ENCODE assay signal across 10 cellular contexts in genomic region chr2:235641333-235641732, GRCh38.
DNase-seq lines count a peak whose midpoint lies in the region; ATAC-seq and TF ChIP-seq lines count a peak whose summit lies in the region.
"Had no signal": no experiment of that assay in that cellular context is flagged by ENCODE, and none has a peak within 500 bp of the region (broad histone marks: within the 10 kb centered on the region; RNA-seq: fewer than 3 reads in every experiment).

No MANE protein-coding gene starts in this region.

- POLR2A ChIA-PET in activated CD8-positive, alpha-beta T cell treated with anti-CD3 and anti-CD28 coated beads for 36 hours (lab: Charles Lee), result no interaction called here
- POLR2A ChIA-PET in activated CD8-positive, alpha-beta T cell treated with anti-CD3 and anti-CD28 coated beads, Interleukin-2, amount 10 ng/mL, durations not matched to agents 7 days and 5 days (lab: Charles Lee), result no interaction called here

- H3K27me3 Mint-ChIP-seq in activated CD8-positive, alpha-beta T cell treated with anti-CD3 and anti-CD28 coated beads for 36 hours, result peaks cover 2% of the 10 kb centered on the region
- peaks cover 2% of the 10 kb centered on the region for H3K27me3 Mint-ChIP-seq in activated CD8-positive, alpha-beta T cell treated with anti-CD3 and anti-CD28 coated beads, Interleukin-2, amount 10 ng/mL, durations not matched to agents 7 days and 5 days (ENCODE audit: low read depth)

- ATAC-seq in activated CD8-positive, alpha-beta T cell treated with anti-CD3 and anti-CD28 coated beads for 36 hours, result no peak
- ATAC-seq in activated CD8-positive, alpha-beta T cell treated with anti-CD3 and anti-CD28 coated beads, Interleukin-2, amount 10 ng/mL, durations not matched to agents 7 days and 5 days, result no peak
- peak; percentile 63 for ATAC-seq in upper lobe of right lung

- no peaks in the 10 kb centered on the region for H3K36me3 ChIP-seq in duodenal mucosa (ENCODE audit: control insufficient read depth in 1 of 2, insufficient read depth in 2 of 2, low read length in 2 of 2)
- H3K36me3 ChIP-seq in muscle layer of colon (ENCODE audit: insufficient read depth, low read length), result no peaks in the 10 kb centered on the region
- H3K36me3 ChIP-seq in upper lobe of right lung, result no peaks in the 10 kb centered on the region
- no peaks in the 10 kb centered on the region for H3K36me3 ChIP-seq in BE2C
- H3K36me3 ChIP-seq: adrenal gland had no signal

- no peak overlapping the region for H3K27ac Mint-ChIP-seq in activated CD8-positive, alpha-beta T cell treated with anti-CD3 and anti-CD28 coated beads for 36 hours
- no peak overlapping the region for H3K27ac Mint-ChIP-seq in activated CD8-positive, alpha-beta T cell treated with anti-CD3 and anti-CD28 coated beads, Interleukin-2, amount 10 ng/mL, durations not matched to agents 7 days and 5 days

- H3K36me3 Mint-ChIP-seq in activated CD8-positive, alpha-beta T cell treated with anti-CD3 and anti-CD28 coated beads for 36 hours (ENCODE audit: low read depth), result no peaks in the 10 kb centered on the region
- no peaks in the 10 kb centered on the region for H3K36me3 Mint-ChIP-seq in activated CD8-positive, alpha-beta T cell treated with anti-CD3 and anti-CD28 coated beads, Interleukin-2, amount 10 ng/mL, durations not matched to agents 7 days and 5 days (ENCODE audit: low read depth)

- DNase-seq in activated CD8-positive, alpha-beta T cell treated with anti-CD3 and anti-CD28 coated beads for 36 hours, result peak; percentile 26
- DNase-seq in activated CD8-positive, alpha-beta T cell treated with anti-CD3 and anti-CD28 coated beads, Interleukin-2, amount 10 ng/mL, durations not matched to agents 7 days and 5 days, result no peak
- DNase-seq in upper lobe of right lung (no peak), BE2C (no peak), SIG-M5 treated with dmso at 0.1 percent for 504 hours (lab: John Stamatoyannopoulos, UW; ENCODE audit: unreplicated experiment) (no peak), DMS79 (lab: John Stamatoyannopoulos, UW) (no peak)
- DNase-seq: T-helper 2 cell had no signal

- H3K4me3 ChIP-seq in duodenal mucosa (ENCODE audit: low read depth in 1 of 2, low read length in 2 of 2) (no peak overlapping the region), muscle layer of colon (ENCODE audit: low read depth in 1 of 2, low read length in 2 of 2) (peak overlapping the region; percentile 17 to 22), upper lobe of right lung (no peak overlapping the region), BE2C (ENCODE audit: low read depth, low read length) (no peak overlapping the region)
- H3K4me3 ChIP-seq: adrenal gland had no signal

- peaks cover 37 to 53% of the 10 kb centered on the region in 2 donors for H3K4me1 ChIP-seq in duodenal mucosa (ENCODE audit: control insufficient read depth in 1 of 2, insufficient read depth in 2 of 2, low read length in 2 of 2)
- peaks cover 58% of the 10 kb centered on the region for H3K4me1 ChIP-seq in muscle layer of colon (ENCODE audit: insufficient read depth, low read length)
- H3K4me1 ChIP-seq in upper lobe of right lung, result peaks cover 33% of the 10 kb centered on the region
- peaks cover 40% of the 10 kb centered on the region for H3K4me1 ChIP-seq in BE2C

- no peak overlapping the region for H3K4me3 Mint-ChIP-seq in activated CD8-positive, alpha-beta T cell treated with anti-CD3 and anti-CD28 coated beads for 36 hours
- no peak overlapping the region for H3K4me3 Mint-ChIP-seq in activated CD8-positive, alpha-beta T cell treated with anti-CD3 and anti-CD28 coated beads, Interleukin-2, amount 10 ng/mL, durations not matched to agents 7 days and 5 days

- H3K4me1 Mint-ChIP-seq in activated CD8-positive, alpha-beta T cell treated with anti-CD3 and anti-CD28 coated beads for 36 hours (ENCODE audit: low read depth), result no peaks in the 10 kb centered on the region
- no peaks in the 10 kb centered on the region for H3K4me1 Mint-ChIP-seq in activated CD8-positive, alpha-beta T cell treated with anti-CD3 and anti-CD28 coated beads, Interleukin-2, amount 10 ng/mL, durations not matched to agents 7 days and 5 days (ENCODE audit: low read depth)

- H3K27ac ChIP-seq in duodenal mucosa (ENCODE audit: low read depth, low read length) (peak overlapping the region; percentile 5), muscle layer of colon (ENCODE audit: low read depth, low read length) (peak overlapping the region; percentile 90), upper lobe of right lung (no peak overlapping the region)

- intact Hi-C loops in activated CD8-positive, alpha-beta T cell treated with anti-CD3 and anti-CD28 coated beads for 36 hours (cut with micrococcal nuclease), result no loop called here
- intact Hi-C loops in upper lobe of right lung (cut with DNase I), result no loop called here

- H3K9ac ChIP-seq in duodenal mucosa (ENCODE audit: low read depth in 1 of 2, low read length in 2 of 2) (no peak overlapping the region), muscle layer of colon (ENCODE audit: low read length) (peak overlapping the region; percentile 88)

- CTCF ChIA-PET in activated CD8-positive, alpha-beta T cell treated with anti-CD3 and anti-CD28 coated beads for 36 hours (lab: Charles Lee), result no interaction called here
- CTCF ChIA-PET in activated CD8-positive, alpha-beta T cell treated with anti-CD3 and anti-CD28 coated beads, Interleukin-2, amount 10 ng/mL, durations not matched to agents 7 days and 5 days (lab: Charles Lee), result no interaction called here

- TF ChIP-seq CTCF in activated CD8-positive, alpha-beta T cell treated with anti-CD3 and anti-CD28 coated beads for 36 hours (IDR thresholded peaks at IDR 0.05), result no peak
- no peak for TF ChIP-seq CTCF in upper lobe of right lung (IDR thresholded peaks at IDR 0.05)
- TF ChIP-seq CTCF in BE2C (IDR thresholded peaks at IDR 0.05; ENCODE audit: low read depth, low read length), result no peak

- H3K9me3 ChIP-seq in duodenal mucosa (ENCODE audit: control insufficient read depth in 1 of 2, low read length in 2 of 2) (no peaks in the 10 kb centered on the region), muscle layer of colon (ENCODE audit: low read length) (no peaks in the 10 kb centered on the region), upper lobe of right lung (no peaks in the 10 kb centered on the region), BE2C (no peaks in the 10 kb centered on the region)
- H3K9me3 ChIP-seq: adrenal gland had no signal

- H3K27me3 ChIP-seq in duodenal mucosa (ENCODE audit: control insufficient read depth in 1 of 2, insufficient read depth in 2 of 2, low read length in 2 of 2) (no peaks in the 10 kb centered on the region), muscle layer of colon (ENCODE audit: control insufficient read depth in 1 of 2, insufficient read depth in 2 of 2, low read length in 2 of 2) (no peaks in the 10 kb centered on the region), upper lobe of right lung (no peaks in the 10 kb centered on the region), BE2C (no peaks in the 10 kb centered on the region)
- H3K27me3 ChIP-seq: adrenal gland had no signal

- H3K9me3 Mint-ChIP-seq in activated CD8-positive, alpha-beta T cell treated with anti-CD3 and anti-CD28 coated beads for 36 hours, result no peaks in the 10 kb centered on the region
- H3K9me3 Mint-ChIP-seq in activated CD8-positive, alpha-beta T cell treated with anti-CD3 and anti-CD28 coated beads, Interleukin-2, amount 10 ng/mL, durations not matched to agents 7 days and 5 days (ENCODE audit: insufficient read depth), result no peaks in the 10 kb centered on the region

Comparison
In these comparisons a context has a peak if more than half of its experiments do, and no peak if none do; other contexts are left out.
1. H3K4me3 ChIP-seq: peak in muscle layer of colon (2 of 2); none in duodenal mucosa (0 of 2), upper lobe of right lung (single experiment) and BE2C (single experiment).